Comparison of ENCODE assay signal across 10 cellular contexts in the genomic region with DNA sequence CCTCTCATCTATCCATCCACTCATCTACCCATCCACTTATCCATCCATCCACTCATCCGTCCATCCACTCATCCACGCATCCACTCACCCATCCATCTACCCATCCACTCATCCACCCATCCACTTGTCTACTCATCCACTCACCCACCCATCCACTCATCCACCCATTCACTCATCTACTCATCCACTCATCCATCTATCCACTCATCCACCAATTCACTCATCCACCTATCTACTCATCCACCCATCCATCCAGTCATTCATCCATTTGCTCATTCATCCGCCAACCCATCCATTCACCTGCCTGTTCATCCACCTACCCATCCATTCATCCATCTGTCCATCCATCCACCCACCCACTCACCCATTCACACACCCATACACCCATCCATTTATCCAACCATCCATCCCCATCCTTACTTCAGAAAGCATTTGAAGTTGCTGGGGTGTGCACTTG.
DNase-seq lines count a peak whose midpoint lies in the region; ATAC-seq and TF ChIP-seq lines count a peak whose summit lies in the region.
"Had no signal": no experiment of that assay in that cellular context is flagged by ENCODE, and none has a peak within 500 bp of the region (broad histone marks: within the 10 kb centered on the region; RNA-seq: fewer than 3 reads in every experiment).

No MANE protein-coding gene starts in this region.

- ATAC-seq in T-cell (replicated peaks in 1 of 4) (no peak), GM21360 (IDR thresholded peaks at IDR 0.05; ENCODE audit: unreplicated experiment) (no peak)
- ATAC-seq in stimulated activated memory B cell treated with anti-CD40 and anti-IgM and Interleukin-4, amounts not matched to agents 10 μg/mL and 1 μg/mL and 100 μg/mL, for 72 hours, result no peak

- no peak for DNase-seq in activated CD4-positive, alpha-beta T cell treated with anti-CD3 and anti-CD28 coated beads, Interleukin-2, amount 10 ng/mL, durations not matched to agents 7 days and 5 days
- DNase-seq in activated CD4-positive, alpha-beta T cell treated with anti-CD3 and anti-CD28 coated beads for 1 hour, result no peak
- DNase-seq in T-cell (no peak), glutamatergic neuron (no peak), SKM-1 (lab: John Stamatoyannopoulos, UW; ENCODE audit: unreplicated experiment) (no peak)
- no peak for DNase-seq in stimulated activated CD4-positive, alpha-beta T cell treated with anti-CD3 and anti-CD28 coated beads, Interleukin-1b, Interleukin-23, amount 100 ng/mL, for 48 hours
- DNase-seq: NCI-H1930, RPMI8226 had no signal

- no peak for TF ChIP-seq CTCF in glutamatergic neuron (IDR thresholded peaks at IDR 0.05; ENCODE audit: partially characterized antibody, unreplicated experiment)

- peaks cover 95% of the 10 kb centered on the region for H3K4me1 Mint-ChIP-seq in activated CD4-positive, alpha-beta T cell treated with anti-CD3 and anti-CD28 coated beads, Interleukin-2, amount 10 ng/mL, durations not matched to agents 7 days and 5 days
- peaks cover 96 to 98% (median 97%) of the 10 kb centered on the region in 3 donors for H3K4me1 Mint-ChIP-seq in T-cell
- peaks cover 68% of the 10 kb centered on the region for H3K4me1 Mint-ChIP-seq in glutamatergic neuron (ENCODE audit: low read depth, unreplicated experiment)
- peaks cover 100% of the 10 kb centered on the region for H3K4me1 Mint-ChIP-seq in stimulated activated memory B cell treated with anti-CD40 and anti-IgM and Interleukin-4, amounts not matched to agents 10 μg/mL and 1 μg/mL and 100 μg/mL, for 72 hours

- H3K27me3 Mint-ChIP-seq in activated CD4-positive, alpha-beta T cell treated with anti-CD3 and anti-CD28 coated beads, Interleukin-2, amount 10 ng/mL, durations not matched to agents 7 days and 5 days, result no peaks in the 10 kb centered on the region
- H3K27me3 Mint-ChIP-seq in T-cell (no peaks in the 10 kb centered on the region), glutamatergic neuron (ENCODE audit: unreplicated experiment) (peaks cover 15% of the 10 kb centered on the region)
- H3K27me3 Mint-ChIP-seq in stimulated activated memory B cell treated with anti-CD40 and anti-IgM and Interleukin-4, amounts not matched to agents 10 μg/mL and 1 μg/mL and 100 μg/mL, for 72 hours, result no peaks in the 10 kb centered on the region

- CTCF ChIA-PET in activated CD4-positive, alpha-beta T cell treated with anti-CD3 and anti-CD28 coated beads, Interleukin-2, amount 10 ng/mL, durations not matched to agents 7 days and 5 days (lab: Charles Lee), result interaction anchor here (1.6 kb wide), 1 partner anchor 40 kb away, joined by 4 read pairs; no protein-coding TSS in a partner anchor
- CTCF ChIA-PET in T-cell (lab: Charles Lee), result interaction anchor here in 1 of 2 donors (1.3 kb wide), 1 partner anchor 40 kb away, joined by 3 read pairs; no protein-coding TSS in a partner anchor

- no peak overlapping the region for H3K4me3 Mint-ChIP-seq in activated CD4-positive, alpha-beta T cell treated with anti-CD3 and anti-CD28 coated beads, Interleukin-2, amount 10 ng/mL, durations not matched to agents 7 days and 5 days
- H3K4me3 Mint-ChIP-seq in T-cell, result peak overlapping the region in 2 of 3 donors; percentile 2 to 79
- peak overlapping the region; percentile 10 for H3K4me3 Mint-ChIP-seq in glutamatergic neuron (ENCODE audit: unreplicated experiment)
- peak overlapping the region; percentile 4 for H3K4me3 Mint-ChIP-seq in stimulated activated memory B cell treated with anti-CD40 and anti-IgM and Interleukin-4, amounts not matched to agents 10 μg/mL and 1 μg/mL and 100 μg/mL, for 72 hours

- POLR2A ChIA-PET in activated CD4-positive, alpha-beta T cell treated with anti-CD3 and anti-CD28 coated beads, Interleukin-2, amount 10 ng/mL, durations not matched to agents 7 days and 5 days (lab: Charles Lee), result no interaction called here
- POLR2A ChIA-PET in T-cell (lab: Charles Lee), result interaction anchor here in 1 of 2 donors (1.0 kb wide), 1 partner anchor 16 kb away, joined by 3 read pairs; no protein-coding TSS in a partner anchor

- peaks cover 88% of the 10 kb centered on the region for H3K36me3 Mint-ChIP-seq in activated CD4-positive, alpha-beta T cell treated with anti-CD3 and anti-CD28 coated beads, Interleukin-2, amount 10 ng/mL, durations not matched to agents 7 days and 5 days (ENCODE audit: low read depth)
- H3K36me3 Mint-ChIP-seq in T-cell, result peaks cover 45% of the 10 kb centered on the region
- H3K36me3 Mint-ChIP-seq in glutamatergic neuron (ENCODE audit: unreplicated experiment), result peaks cover 8% of the 10 kb centered on the region
- H3K36me3 Mint-ChIP-seq in stimulated activated memory B cell treated with anti-CD40 and anti-IgM and Interleukin-4, amounts not matched to agents 10 μg/mL and 1 μg/mL and 100 μg/mL, for 72 hours, result peaks cover 52% of the 10 kb centered on the region

- peak overlapping the region; percentile 15 for H3K27ac Mint-ChIP-seq in activated CD4-positive, alpha-beta T cell treated with anti-CD3 and anti-CD28 coated beads, Interleukin-2, amount 10 ng/mL, durations not matched to agents 7 days and 5 days
- peak overlapping the region; percentile 91 to 96 for H3K27ac Mint-ChIP-seq in T-cell
- H3K27ac Mint-ChIP-seq in glutamatergic neuron (ENCODE audit: unreplicated experiment), result peak overlapping the region; percentile 78
- H3K27ac Mint-ChIP-seq in stimulated activated memory B cell treated with anti-CD40 and anti-IgM and Interleukin-4, amounts not matched to agents 10 μg/mL and 1 μg/mL and 100 μg/mL, for 72 hours, result peak overlapping the region; percentile 95

- no peaks in the 10 kb centered on the region for H3K9me3 Mint-ChIP-seq in activated CD4-positive, alpha-beta T cell treated with anti-CD3 and anti-CD28 coated beads, Interleukin-2, amount 10 ng/mL, durations not matched to agents 7 days and 5 days
- H3K9me3 Mint-ChIP-seq in T-cell, result no peaks in the 10 kb centered on the region
- peaks cover 18% of the 10 kb centered on the region for H3K9me3 Mint-ChIP-seq in glutamatergic neuron (ENCODE audit: unreplicated experiment)
- peaks cover 10% of the 10 kb centered on the region for H3K9me3 Mint-ChIP-seq in stimulated activated memory B cell treated with anti-CD40 and anti-IgM and Interleukin-4, amounts not matched to agents 10 μg/mL and 1 μg/mL and 100 μg/mL, for 72 hours

Comparison
In these comparisons a context has a peak if more than half of its experiments do, and no peak if none do; other contexts are left out.
1. H3K27ac Mint-ChIP-seq: peak in every context shown above with its lines; median percentile 95 in stimulated activated memory B cell treated with anti-CD40 and anti-IgM and Interleukin-4, amounts not matched to agents 10 μg/mL and 1 μg/mL and 100 μg/mL, for 72 hours; 94 in T-cell; 78 in glutamatergic neuron; 15 in activated CD4-positive, alpha-beta T cell treated with anti-CD3 and anti-CD28 coated beads, Interleukin-2, amount 10 ng/mL, durations not matched to agents 7 days and 5 days.